ENCODE assay signal across 16 cellular contexts in the genomic region with DNA sequence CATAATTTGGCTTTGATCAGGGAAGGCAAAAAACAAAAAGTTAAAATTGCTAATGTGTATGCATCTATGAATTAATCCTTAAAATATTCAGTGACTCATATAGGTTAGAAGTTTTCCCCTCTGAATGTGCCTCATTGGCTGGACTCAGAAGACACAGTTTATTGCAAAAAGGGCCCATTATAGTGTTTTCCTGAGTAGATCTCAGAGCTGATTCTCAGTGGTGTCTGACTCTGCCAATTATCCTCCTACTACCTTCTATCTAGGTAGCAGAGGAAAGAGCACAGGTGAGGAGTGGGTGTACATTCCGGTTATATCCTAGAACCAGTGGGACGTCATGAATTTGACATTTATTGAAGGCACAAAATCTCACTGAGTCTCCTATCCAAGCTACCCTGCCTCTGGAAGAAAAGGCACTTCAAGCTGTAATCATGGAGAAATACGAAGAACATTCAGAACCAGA.
A peak's percentile ranks its signal among the peaks of the same experiment; 100 is the strongest.
DNase-seq lines count a peak whose midpoint lies in the region; ATAC-seq, FAIRE-seq and TF ChIP-seq lines count a peak whose summit lies in the region.
"Had no signal": no experiment of that assay in that cellular context is flagged by ENCODE, and none has a peak within 500 bp of the region (broad histone marks: within the 10 kb centered on the region; RNA-seq: fewer than 3 reads in every experiment).

No MANE protein-coding gene starts in this region.

- H3K4me3 Mint-ChIP-seq in HFFc6 = peak overlapping the region; percentile 31; the same call in 1 of the 2 replicates
- no peak overlapping the region for H3K4me3 Mint-ChIP-seq in stimulated activated naive CD8-positive, alpha-beta T cell treated with anti-CD3 and anti-CD28 coated beads, Interleukin-15, amount 100 ng/mL, for 72 hours
- H3K4me3 Mint-ChIP-seq: activated CD4-positive, alpha-beta T cell treated with anti-CD3 and anti-CD28 coated beads for 36 hours had no signal

- H3K4me1 Mint-ChIP-seq in HFFc6 (ENCODE audit: low read depth) = peaks cover 28% of the 10 kb centered on the region
- H3K4me1 Mint-ChIP-seq in stimulated activated naive CD8-positive, alpha-beta T cell treated with anti-CD3 and anti-CD28 coated beads, Interleukin-15, amount 100 ng/mL, for 72 hours = no peaks in the 10 kb centered on the region
- H3K4me1 Mint-ChIP-seq: activated CD4-positive, alpha-beta T cell treated with anti-CD3 and anti-CD28 coated beads for 36 hours had no signal

- H3K27ac Mint-ChIP-seq in HFFc6 = peak overlapping the region; percentile 79; the same call in 1 of the 2 replicates
- H3K27ac Mint-ChIP-seq in stimulated activated naive CD8-positive, alpha-beta T cell treated with anti-CD3 and anti-CD28 coated beads, Interleukin-15, amount 100 ng/mL, for 72 hours = no peak overlapping the region
- H3K27ac Mint-ChIP-seq: activated CD4-positive, alpha-beta T cell treated with anti-CD3 and anti-CD28 coated beads for 36 hours had no signal

- FAIRE-seq in D721Med (lab: Jason Lieb, UNC) = no peak
- FAIRE-seq: endometrium had no signal

- no peak for TF ChIP-seq CTCF in HFFc6 (IDR thresholded peaks at IDR 0.05)
- no peak for TF ChIP-seq CTCF in D721Med (IDR thresholded peaks at IDR 0.05; ENCODE audit: insufficient read depth, missing control alignments)

- no peaks in the 10 kb centered on the region; the same call in 1 of the 2 replicates for H3K9me3 Mint-ChIP-seq in HFFc6
- peaks cover 0 to 10% of the 10 kb centered on the region in 2 donors for H3K9me3 Mint-ChIP-seq in stimulated activated naive CD8-positive, alpha-beta T cell treated with anti-CD3 and anti-CD28 coated beads, Interleukin-15, amount 100 ng/mL, for 72 hours

- no peak for ATAC-seq in stimulated activated naive CD8-positive, alpha-beta T cell treated with anti-CD3 and anti-CD28 coated beads, Interleukin-15, amount 100 ng/mL, for 72 hours
- ATAC-seq: activated CD4-positive, alpha-beta T cell treated with anti-CD3 and anti-CD28 coated beads for 36 hours; Panc1 had no signal

- peak; percentile 40 for DNase-seq in HFFc6
- peak; percentile 46 for DNase-seq in astrocyte of the hippocampus (ENCODE audit: low read depth, low spot score)
- DNase-seq in hepatic stellate cell (ENCODE audit: low spot score) = peak; percentile 3
- DNase-seq in stimulated activated naive CD8-positive, alpha-beta T cell treated with anti-CD3 and anti-CD28 coated beads, Interleukin-15, amount 100 ng/mL, for 72 hours = no peak
- no peak for DNase-seq in D721Med (ENCODE audit: insufficient read length, low spot score)
- DNase-seq in NCI-H69 (lab: John Stamatoyannopoulos, UW) = no peak
- no peak for DNase-seq in NCI-H1092 (lab: John Stamatoyannopoulos, UW)
- DNase-seq: activated CD4-positive, alpha-beta T cell treated with anti-CD3 and anti-CD28 coated beads for 36 hours; amniotic stem cell; glutamatergic neuron; NCI-H1436; NCI-H2171 treated with DMSO at 0.1 percent for 48 hours; NCI-H774; stimulated activated CD8-positive, alpha-beta memory T cell treated with anti-CD3 and anti-CD28 coated beads, Interleukin-4, amount 100 ng/mL, for 48 hours had no signal

- H3K36me3 Mint-ChIP-seq in HFFc6 (ENCODE audit: low read depth) = no peaks in the 10 kb centered on the region

- H3K27me3 Mint-ChIP-seq in HFFc6 (ENCODE audit: insufficient read depth) = peaks cover 6% of the 10 kb centered on the region
- H3K27me3 Mint-ChIP-seq in stimulated activated naive CD8-positive, alpha-beta T cell treated with anti-CD3 and anti-CD28 coated beads, Interleukin-15, amount 100 ng/mL, for 72 hours = no peaks in the 10 kb centered on the region
- H3K27me3 Mint-ChIP-seq: activated CD4-positive, alpha-beta T cell treated with anti-CD3 and anti-CD28 coated beads for 36 hours had no signal

Comparison
In these comparisons a context has a peak if more than half of its experiments do, and no peak if none do; other contexts are left out.
1. DNase-seq: peak in HFFc6 (single experiment), astrocyte of the hippocampus (single experiment) and hepatic stellate cell (single experiment); none in stimulated activated naive CD8-positive, alpha-beta T cell treated with anti-CD3 and anti-CD28 coated beads, Interleukin-15, amount 100 ng/mL, for 72 hours (0 of 2), D721Med (single experiment), NCI-H69 (single experiment) and NCI-H1092 (single experiment).